ENCODE assay signal across 8 cellular contexts in genomic region chrX:130111220-130111934, GRCh38. TPM values are rescaled to one million over a fixed set of nuclear protein-coding genes. Genes with fewer than 3 reads are reported as not detected.
DNase-seq lines count a peak whose midpoint lies in the region; ATAC-seq and TF ChIP-seq lines count a peak whose summit lies in the region.

No MANE protein-coding gene starts in this region.

- peaks cover 5% of the 10 kb centered on the region for H3F3A ChIP-seq in neural progenitor cell (ENCODE audit: low read depth)

- H3K27ac ChIP-seq in CD8-positive, alpha-beta memory T cell (ENCODE audit: low read depth, low read length) = peak overlapping the region; percentile 16
- H3K27ac ChIP-seq in coronary artery (peak overlapping the region in 1 of 2 donors; percentile 94), neural progenitor cell (no peak overlapping the region)

- H3K4me2 ChIP-seq in neural progenitor cell = peak overlapping the region; percentile 19

- peaks cover 24 to 41% (median 27%) of the 10 kb centered on the region in 3 donors for H3K4me1 Mint-ChIP-seq in CD8-positive, alpha-beta memory T cell
- H3K4me1 Mint-ChIP-seq in neural progenitor cell = peaks cover 32% of the 10 kb centered on the region

- peaks cover 0 to 2% of the 10 kb centered on the region in 2 donors for H3K27me3 Mint-ChIP-seq in CD8-positive, alpha-beta memory T cell
- peaks cover 38% of the 10 kb centered on the region for H3K27me3 Mint-ChIP-seq in neural progenitor cell (ENCODE audit: insufficient read depth, low read depth)

- H3K9me3 ChIP-seq in CD8-positive, alpha-beta memory T cell (ENCODE audit: low read length) = no peaks in the 10 kb centered on the region
- H3K9me3 ChIP-seq in neural progenitor cell (ENCODE audit: low read depth) = no peaks in the 10 kb centered on the region

- peaks cover 13% of the 10 kb centered on the region for H3K4me1 ChIP-seq in CD8-positive, alpha-beta memory T cell (ENCODE audit: insufficient read depth, low read length)
- no peaks in the 10 kb centered on the region for H3K4me1 ChIP-seq in neural progenitor cell

- no peak overlapping the region for H3K4me3 ChIP-seq in CD8-positive, alpha-beta memory T cell (ENCODE audit: low read length)
- H3K4me3 ChIP-seq in coronary artery (peak overlapping the region; percentile 86), neural progenitor cell (no peak overlapping the region)

- no peaks in the 10 kb centered on the region for H4K20me1 ChIP-seq in neural progenitor cell (ENCODE audit: low read depth)

- H3K36me3 Mint-ChIP-seq in CD8-positive, alpha-beta memory T cell = peaks cover 0 to 5% (median 0%) of the 10 kb centered on the region in 3 donors
- no peaks in the 10 kb centered on the region for H3K36me3 Mint-ChIP-seq in neural progenitor cell

- POLR2A ChIA-PET in CD8-positive, alpha-beta memory T cell (lab: Charles Lee) = interaction anchor here (1.0 kb wide), 1 partner anchor 26 kb away, joined by 3 read pairs; no protein-coding TSS in a partner anchor

- no peak for TF ChIP-seq CTCF in coronary artery (IDR thresholded peaks at IDR 0.05)
- no peak for TF ChIP-seq CTCF in neural progenitor cell (IDR thresholded peaks at IDR 0.05)

- no peak for DNase-seq in CD8-positive, alpha-beta memory T cell
- DNase-seq in HK-2 (ENCODE audit: unreplicated experiment) (peak; percentile 29), coronary artery (ENCODE audit: low spot score) (no peak), neural progenitor cell (ENCODE audit: low spot score) (no peak), Kasumi-1 (lab: John Stamatoyannopoulos, UW) (no peak), nucleus accumbens (lab: John Stamatoyannopoulos, UW) (no peak)
- no peak for DNase-seq in activated CD8-positive, alpha-beta memory T cell treated with anti-CD3 and anti-CD28 coated beads for 24 hours

- H3K27ac Mint-ChIP-seq in CD8-positive, alpha-beta memory T cell = peak overlapping the region in 5 of 8 donors; percentile 29 to 76 (median 66)
- H3K27ac Mint-ChIP-seq in neural progenitor cell = no peak overlapping the region

- H3K9me3 Mint-ChIP-seq in CD8-positive, alpha-beta memory T cell = no peaks in the 10 kb centered on the region
- no peaks in the 10 kb centered on the region for H3K9me3 Mint-ChIP-seq in neural progenitor cell

- no peak overlapping the region for H2AFZ ChIP-seq in neural progenitor cell (replicated peaks)

- H3K9ac ChIP-seq in neural progenitor cell = no peak overlapping the region

- CTCF ChIA-PET in CD8-positive, alpha-beta memory T cell (lab: Charles Lee) = interaction anchor here (0.8 to 2.1 kb wide), 4 partner anchors 8 to 30 kb away, joined by 3 to 6 read pairs (median 4); no protein-coding TSS in a partner anchor

- ATAC-seq in HG03135 (IDR thresholded peaks at IDR 0.05; ENCODE audit: unreplicated experiment) = no peak

- H3K27me3 ChIP-seq in CD8-positive, alpha-beta memory T cell (ENCODE audit: insufficient read depth, low read length, poor library complexity, severe bottlenecking) = no peaks in the 10 kb centered on the region
- H3K27me3 ChIP-seq in neural progenitor cell = peaks cover 64% of the 10 kb centered on the region

- H3K4me3 Mint-ChIP-seq in CD8-positive, alpha-beta memory T cell = peak overlapping the region; percentile 20 to 80 (median 70)
- peak overlapping the region; percentile 78 for H3K4me3 Mint-ChIP-seq in neural progenitor cell

- no peaks in the 10 kb centered on the region for H3K79me2 ChIP-seq in neural progenitor cell (ENCODE audit: low read depth)

- no peaks in the 10 kb centered on the region for H3K36me3 ChIP-seq in CD8-positive, alpha-beta memory T cell (ENCODE audit: insufficient read depth, low read length)
- H3K36me3 ChIP-seq in neural progenitor cell = no peaks in the 10 kb centered on the region

RNA-seq across cellular contexts. Expression of gene ELF4, which starts 1.1 kb away (rescaled TPM):
- total RNA-seq in CD8-positive, alpha-beta memory T cell = 10 to 100 TPM; 23.8 to 24.7 TPM
- polyA plus RNA-seq in CD8-positive, alpha-beta memory T cell = 19.5 TPM
- 0.12 TPM in 1 of 2 replicates, not detected in the other for total RNA-seq in neural progenitor cell (ENCODE audit: low replicate concordance)

RNA-seq across cellular contexts. Expression of gene AIFM1, which starts 54.3 kb away (rescaled TPM):
- total RNA-seq in CD8-positive, alpha-beta memory T cell = 10 to 100 TPM; 57.7 to 58.2 TPM
- polyA plus RNA-seq in CD8-positive, alpha-beta memory T cell = 34.8 TPM
- total RNA-seq in neural progenitor cell (ENCODE audit: low replicate concordance) = 26.2 and 47.7 TPM in 2 replicates

Comparison
In these comparisons a context has a peak if more than half of its experiments do, and no peak if none do; other contexts are left out.
1. RNA of gene ELF4, which starts 1.1 kb away (total RNA-seq): 23.8 to 24.7 TPM in CD8-positive, alpha-beta memory T cell; 0.12 TPM in neural progenitor cell; every median in the first group is over 10 times any median in the second.